22 cellular contexts compared by ENCODE assay signal in the genomic region with DNA sequence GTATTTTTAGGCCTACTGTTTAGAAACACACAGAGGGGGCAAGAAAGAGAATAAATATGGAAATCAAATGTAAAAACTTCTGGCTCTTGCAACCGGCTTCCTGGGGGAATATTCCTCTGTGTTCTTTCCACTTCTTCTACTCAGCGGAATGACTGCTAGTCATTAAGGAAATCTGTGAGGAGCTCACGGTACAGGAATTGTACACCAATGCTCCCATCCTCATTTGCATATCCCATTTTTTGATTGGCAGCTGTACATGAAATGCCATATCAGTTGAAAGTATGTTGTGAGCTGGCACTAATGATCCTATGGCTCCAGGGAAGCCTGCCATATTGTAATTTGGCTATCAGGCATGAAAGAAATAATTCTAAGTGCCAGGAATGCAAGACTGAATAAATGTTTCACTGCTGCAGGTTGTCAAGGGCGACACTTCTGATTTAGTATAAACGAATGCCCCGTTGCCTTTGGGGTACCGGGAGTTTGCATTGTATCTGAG.
DNase-seq lines count a peak whose midpoint lies in the region; ATAC-seq, FAIRE-seq and TF ChIP-seq lines count a peak whose summit lies in the region.
"Had no signal": no experiment of that assay in that cellular context is flagged by ENCODE, and none has a peak within 500 bp of the region (broad histone marks: within the 10 kb centered on the region; RNA-seq: fewer than 3 reads in every experiment).

No MANE protein-coding gene starts in this region.

- H3K4me1 ChIP-seq in K562 (replicated peaks in 1 of 2; ENCODE audit: control insufficient read depth in 2 of 2, insufficient read depth in 2 of 2, low read length in 2 of 2) (no peaks in the 10 kb centered on the region; a peak in 1 of 5 replicates), pancreas (no peaks in the 10 kb centered on the region)
- H3K4me1 ChIP-seq: Peyer's patch had no signal

- TF ChIP-seq RAD21 in K562 (CRISPR knock-in tag; conservative IDR thresholded peaks at IDR 0.05 in 1 of 2, IDR thresholded peaks at IDR 0.05 in 1 of 2) (no peak), neural cell (conservative IDR thresholded peaks at IDR 0.05) (peak; percentile 28)

- H3F3A ChIP-seq in neural cell (ENCODE audit: insufficient read depth, low read length, poor library complexity, severe bottlenecking), result peaks cover 4% of the 10 kb centered on the region

- H3K27me3 Mint-ChIP-seq in CD4-positive, alpha-beta T cell, result no peaks in the 10 kb centered on the region

- no peaks in the 10 kb centered on the region for H3K27me3 ChIP-seq in CD4-positive, alpha-beta T cell (ENCODE audit: control insufficient read depth, insufficient read depth, low read length)
- H3K27me3 ChIP-seq in K562 (ENCODE audit: control insufficient read depth in 2 of 2, insufficient read depth in 2 of 2, low read length in 2 of 2), result peaks cover 7 to 44% of the 10 kb centered on the region in 2 experiments; a peak in 3 of 5 replicates
- peaks cover 2% of the 10 kb centered on the region for H3K27me3 ChIP-seq in neural cell (ENCODE audit: insufficient read depth, low read depth, low read length)
- no peaks in the 10 kb centered on the region for H3K27me3 ChIP-seq in pancreas
- H3K27me3 ChIP-seq: Peyer's patch had no signal

- TF ChIP-seq POLR2A in K562 (conservative IDR thresholded peaks at IDR 0.05), result no peak

- peak overlapping the region; percentile 71 for H3K27ac Mint-ChIP-seq in CD4-positive, alpha-beta T cell
- H3K27ac Mint-ChIP-seq: CD14-positive monocyte had no signal

- no peaks in the 10 kb centered on the region for H3K36me3 ChIP-seq in K562 (ENCODE audit: control insufficient read depth, insufficient read depth, low read length)
- no peaks in the 10 kb centered on the region for H3K36me3 ChIP-seq in neural cell (ENCODE audit: insufficient read depth, low read length)
- no peaks in the 10 kb centered on the region for H3K36me3 ChIP-seq in pancreas
- H3K36me3 ChIP-seq: Peyer's patch had no signal

- H3K4me1 Mint-ChIP-seq in CD4-positive, alpha-beta T cell (ENCODE audit: low read depth), result peaks cover 43% of the 10 kb centered on the region
- H3K4me1 Mint-ChIP-seq: CD14-positive monocyte had no signal

- H3K4me3 Mint-ChIP-seq in CD4-positive, alpha-beta T cell, result no peak overlapping the region
- H3K4me3 Mint-ChIP-seq: CD14-positive monocyte, H9 had no signal

- no peak overlapping the region for H3K9ac ChIP-seq in K562 (ENCODE audit: insufficient read depth in 1 of 2, low read depth in 2 of 2, low read length in 2 of 2)
- no peak overlapping the region for H3K9ac ChIP-seq in neural cell (ENCODE audit: low read length)

- no peak for FAIRE-seq in K562 (lab: Jason Lieb, UNC)
- no peak for FAIRE-seq in pancreas (lab: Jason Lieb, UNC)
- FAIRE-seq: A204.1, D721Med had no signal

- H3K4me2 ChIP-seq in K562 (ENCODE audit: insufficient read depth, low read length) (no peak overlapping the region), neural cell (ENCODE audit: low read length) (peak overlapping the region; percentile 7)

- ATAC-seq in CD4-positive, alpha-beta T cell (ENCODE audit: poor library complexity), result no peak
- ATAC-seq in K562, result no peak
- ATAC-seq in pancreas, result no peak

- no peak for TF ChIP-seq CTCF in CD4-positive, alpha-beta T cell (IDR thresholded peaks at IDR 0.05)
- TF ChIP-seq CTCF in K562 (IDR thresholded peaks at IDR 0.05 in 2 of 3, conservative IDR thresholded peaks at IDR 0.05 in 1 of 3; ENCODE audit: insufficient read depth in 2 of 3, low read depth in 1 of 3, low read length in 3 of 3) (no peak), neural cell (IDR thresholded peaks at IDR 0.05; ENCODE audit: poor library complexity, severe bottlenecking) (no peak), pancreas (IDR thresholded peaks at IDR 0.05) (no peak)

- no peak for TF ChIP-seq EP300 in K562 (IDR thresholded peaks at IDR 0.05; ENCODE audit: low read length)
- peak; percentile 99 for TF ChIP-seq EP300 in neural cell (conservative IDR thresholded peaks at IDR 0.05; ENCODE audit: poor library complexity, severe bottlenecking)

- POLR2A ChIA-PET in CD4-positive, alpha-beta T cell (lab: Charles Lee), result no interaction called here
- POLR2A ChIA-PET in K562 (lab: Yijun Ruan, JAX), result interaction anchor here (0.5 kb wide), 1 partner anchor 828 kb away, joined by 5 read pairs; no protein-coding TSS in a partner anchor

- no peaks in the 10 kb centered on the region for H3K9me3 Mint-ChIP-seq in CD4-positive, alpha-beta T cell
- H3K9me3 Mint-ChIP-seq: H9 had no signal

- intact Hi-C loops in CD4-positive, alpha-beta T cell (cut with DNase I, micrococcal nuclease), result no loop called here
- intact Hi-C loops in K562 (cut with micrococcal nuclease) (no loop called here), pancreas (cut with DNase I) (no loop called here)

- no peaks in the 10 kb centered on the region for H4K20me1 ChIP-seq in K562 (replicated peaks; ENCODE audit: control insufficient read depth, insufficient read depth, low read length)
- no peaks in the 10 kb centered on the region for H4K20me1 ChIP-seq in neural cell (ENCODE audit: insufficient read depth)

- H3K79me2 ChIP-seq in K562 (ENCODE audit: control insufficient read depth, insufficient read depth, low read length) (no peaks in the 10 kb centered on the region), neural cell (replicated peaks; ENCODE audit: insufficient read depth, low read length) (no peaks in the 10 kb centered on the region)

- DNase-seq in CD4-positive, alpha-beta T cell, result no peak
- DNase-seq in NCI-H446 (lab: John Stamatoyannopoulos, UW) (peak; percentile 34 to 36), K562 (ENCODE audit: extremely low read depth in 1 of 4, low spot score in 3 of 4) (no peak), NAMALWA (ENCODE audit: low spot score) (no peak), NCI-H1930 (lab: John Stamatoyannopoulos, UW) (no peak), NOMO-1 (lab: John Stamatoyannopoulos, UW; ENCODE audit: unreplicated experiment in 2 of 2) (no peak), pancreas (no peak)
- DNase-seq: DMS53, GF-D8, H9, KG1, NCI-H1092 treated with DMSO at 0.1 percent for 48 hours, NCI-H1436 treated with DMSO at 0.1 percent for 48 hours, NCI-H2029, NCI-H2227 treated with DMSO at 0.1 percent for 48 hours, NCI-H524 treated with DMSO at 0.1 percent for 48 hours, Peyer's patch had no signal

- no peaks in the 10 kb centered on the region for H3K9me3 ChIP-seq in CD4-positive, alpha-beta T cell (ENCODE audit: control insufficient read depth, low read length)
- H3K9me3 ChIP-seq in K562 (replicated peaks; ENCODE audit: control insufficient read depth, insufficient read depth, low read depth, low read length) (no peaks in the 10 kb centered on the region), neural cell (ENCODE audit: low read length) (no peaks in the 10 kb centered on the region), pancreas (no peaks in the 10 kb centered on the region)
- H3K9me3 ChIP-seq: Peyer's patch had no signal

- H2AFZ ChIP-seq in K562 (ENCODE audit: low read depth, low read length) (no peak overlapping the region), neural cell (ENCODE audit: low read depth, low read length) (no peak overlapping the region)

- H3K27ac ChIP-seq in CD4-positive, alpha-beta T cell (ENCODE audit: low read depth, low read length), result no peak overlapping the region
- no peak overlapping the region for H3K27ac ChIP-seq in K562 (ENCODE audit: extremely low read depth, low read depth, low read length)
- peak overlapping the region; percentile 42 for H3K27ac ChIP-seq in neural cell (ENCODE audit: low read length)
- H3K27ac ChIP-seq in pancreas, result no peak overlapping the region
- H3K27ac ChIP-seq: HL-60, Peyer's patch had no signal

- CTCF ChIA-PET in CD4-positive, alpha-beta T cell (lab: Charles Lee), result no interaction called here
- CTCF ChIA-PET in K562 (lab: Yijun Ruan, JAX; ENCODE audit: low intra/inter-chr PET ratio), result no interaction called here

- no peaks in the 10 kb centered on the region for H3K9me1 ChIP-seq in K562 (ENCODE audit: control insufficient read depth, insufficient read depth, low read length)

- H3K36me3 Mint-ChIP-seq in CD4-positive, alpha-beta T cell (ENCODE audit: low read depth), result no peaks in the 10 kb centered on the region
- H3K36me3 Mint-ChIP-seq: CD14-positive monocyte had no signal

- H3K4me3 ChIP-seq in K562 (no peak overlapping the region), neural cell (ENCODE audit: low read length) (peak overlapping the region; percentile 11), pancreas (no peak overlapping the region)
- H3K4me3 ChIP-seq: Peyer's patch had no signal

- in situ Hi-C loops in K562 (cut with MboI), result no loop called here

- H3K9me2 ChIP-seq in neural cell (ENCODE audit: insufficient read depth, low read length), result no peaks in the 10 kb centered on the region

- 16% methylated on average over 7 of the region's 7 CpGs for WGBS in K562 (ENCODE audit: insufficient coverage, low coverage, missing lambda C conversion rate)
- WGBS in pancreas, 2 donors, result 80 to 85% methylated on average over 7 of the region's 7 CpGs

- BruUV-seq in K562 (replicated peaks; lab: Mats Ljungman, UMichigan), result no TSS peak

TF ChIP-seq in K562, 482 proteins besides CTCF, POLR2A, EP300 and RAD21:
- TF ChIP-seq CHCHD3 (CRISPR knock-in tag; IDR thresholded peaks at IDR 0.05) (no peak), PKNOX1 (IDR thresholded peaks at IDR 0.05) (peak; percentile 38)

TF ChIP-seq in neural cell, 6 proteins besides CTCF, POLR2A, EP300 and RAD21 (continues in another document):
- TF ChIP-seq, protein P1, sequence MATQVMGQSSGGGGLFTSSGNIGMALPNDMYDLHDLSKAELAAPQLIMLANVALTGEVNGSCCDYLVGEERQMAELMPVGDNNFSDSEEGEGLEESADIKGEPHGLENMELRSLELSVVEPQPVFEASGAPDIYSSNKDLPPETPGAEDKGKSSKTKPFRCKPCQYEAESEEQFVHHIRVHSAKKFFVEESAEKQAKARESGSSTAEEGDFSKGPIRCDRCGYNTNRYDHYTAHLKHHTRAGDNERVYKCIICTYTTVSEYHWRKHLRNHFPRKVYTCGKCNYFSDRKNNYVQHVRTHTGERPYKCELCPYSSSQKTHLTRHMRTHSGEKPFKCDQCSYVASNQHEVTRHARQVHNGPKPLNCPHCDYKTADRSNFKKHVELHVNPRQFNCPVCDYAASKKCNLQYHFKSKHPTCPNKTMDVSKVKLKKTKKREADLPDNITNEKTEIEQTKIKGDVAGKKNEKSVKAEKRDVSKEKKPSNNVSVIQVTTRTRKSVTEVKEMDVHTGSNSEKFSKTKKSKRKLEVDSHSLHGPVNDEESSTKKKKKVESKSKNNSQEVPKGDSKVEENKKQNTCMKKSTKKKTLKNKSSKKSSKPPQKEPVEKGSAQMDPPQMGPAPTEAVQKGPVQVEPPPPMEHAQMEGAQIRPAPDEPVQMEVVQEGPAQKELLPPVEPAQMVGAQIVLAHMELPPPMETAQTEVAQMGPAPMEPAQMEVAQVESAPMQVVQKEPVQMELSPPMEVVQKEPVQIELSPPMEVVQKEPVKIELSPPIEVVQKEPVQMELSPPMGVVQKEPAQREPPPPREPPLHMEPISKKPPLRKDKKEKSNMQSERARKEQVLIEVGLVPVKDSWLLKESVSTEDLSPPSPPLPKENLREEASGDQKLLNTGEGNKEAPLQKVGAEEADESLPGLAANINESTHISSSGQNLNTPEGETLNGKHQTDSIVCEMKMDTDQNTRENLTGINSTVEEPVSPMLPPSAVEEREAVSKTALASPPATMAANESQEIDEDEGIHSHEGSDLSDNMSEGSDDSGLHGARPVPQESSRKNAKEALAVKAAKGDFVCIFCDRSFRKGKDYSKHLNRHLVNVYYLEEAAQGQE (IDR thresholded peaks at IDR 0.05; ENCODE audit: borderline replicate concordance), result peak; percentile 99
- TF ChIP-seq SMC3 (conservative IDR thresholded peaks at IDR 0.05; ENCODE audit: poor library complexity), result peak; percentile 26

Comparison
In these comparisons a context has a peak if more than half of its experiments do, and no peak if none do; other contexts are left out.
1. DNase-seq: peak in NCI-H446 (2 of 2); none in CD4-positive, alpha-beta T cell (0 of 10), K562 (0 of 4), NAMALWA (single experiment), NCI-H1930 (0 of 2), NOMO-1 (0 of 2) and pancreas (0 of 6).